Comparison of ENCODE assay signal across 14 cellular contexts in the genomic region with DNA sequence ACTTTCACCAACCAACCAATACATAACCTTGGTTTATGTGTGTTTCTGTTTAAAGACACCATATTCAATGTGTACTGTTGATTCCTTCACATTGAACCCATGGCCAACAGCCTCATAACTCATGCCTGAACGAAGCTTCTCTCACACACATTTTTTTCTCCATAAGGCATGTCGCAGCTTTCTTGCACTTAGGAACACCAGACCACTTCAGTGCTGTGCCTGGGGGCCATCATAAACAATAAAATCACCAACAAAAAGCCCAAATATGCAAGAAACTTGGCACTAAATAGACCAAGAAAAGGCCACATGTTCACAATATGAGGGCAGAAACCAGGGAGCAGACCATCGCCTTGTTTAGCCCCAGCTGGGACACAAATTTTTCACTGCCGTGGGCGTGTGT.
DNase-seq lines count a peak whose midpoint lies in the region; ATAC-seq and TF ChIP-seq lines count a peak whose summit lies in the region.
"Had no signal": no experiment of that assay in that cellular context is flagged by ENCODE, and none has a peak within 500 bp of the region (broad histone marks: within the 10 kb centered on the region; RNA-seq: fewer than 3 reads in every experiment).

No MANE protein-coding gene starts in this region.

- 92 to 97% methylated on average over 3 to 5 of the region's 5 CpGs for WGBS in endodermal cell (ENCODE audit: insufficient coverage in 1 of 2, insufficient read length in 1 of 2), 2 experiments

- intact Hi-C loops in OCI-LY7 (cut with micrococcal nuclease; ENCODE audit: unreplicated experiment): no loop called here

- DNase-seq in AG10803 (ENCODE audit: low read depth): peak; percentile 58
- DNase-seq in endodermal cell: no peak
- no peak for DNase-seq in Peyer's patch
- no peak for DNase-seq in NCI-H1417 (lab: John Stamatoyannopoulos, UW)
- DNase-seq in OCI-LY7 (ENCODE audit: low spot score): no peak
- DNase-seq: DMS79 treated with DMSO at 0.1 percent for 48 hours, GF-D8 had no signal

- H3K4me3 ChIP-seq in AG10803 (ENCODE audit: low read length) (no peak overlapping the region), endodermal cell (ENCODE audit: low read length) (no peak overlapping the region), Peyer's patch (no peak overlapping the region), OCI-LY7 (ENCODE audit: low read depth, low read length, poor library complexity, severe bottlenecking) (no peak overlapping the region)
- H3K4me3 ChIP-seq: A549; BLaER1 treated with 17β-estradiol and CSF1 and Interleukin-3, amounts not matched to agents 10 nM and 100 nM had no signal

- H3K9me3 Mint-ChIP-seq in endodermal cell (no peaks in the 10 kb centered on the region), nephron (peaks cover 10% of the 10 kb centered on the region)
- H3K9me3 Mint-ChIP-seq: CD8-positive, alpha-beta T cell had no signal

- no peaks in the 10 kb centered on the region for H3K9me3 ChIP-seq in endodermal cell (ENCODE audit: control insufficient read depth, low read length)
- no peaks in the 10 kb centered on the region for H3K9me3 ChIP-seq in Peyer's patch
- H3K9me3 ChIP-seq in OCI-LY7 (ENCODE audit: low read length): no peaks in the 10 kb centered on the region
- H3K9me3 ChIP-seq: A549; BLaER1 treated with 17β-estradiol and CSF1 and Interleukin-3, amounts not matched to agents 10 nM and 100 nM had no signal

- H3K27me3 ChIP-seq in endodermal cell (ENCODE audit: control insufficient read depth, insufficient read depth, low read length, poor library complexity, severe bottlenecking): no peaks in the 10 kb centered on the region
- H3K27me3 ChIP-seq in Peyer's patch: no peaks in the 10 kb centered on the region
- H3K27me3 ChIP-seq: BLaER1 treated with 17β-estradiol and CSF1 and Interleukin-3, amounts not matched to agents 10 nM and 100 nM had no signal

- peaks cover 27% of the 10 kb centered on the region for H3K4me1 Mint-ChIP-seq in endodermal cell
- peaks cover 7% of the 10 kb centered on the region for H3K4me1 Mint-ChIP-seq in nephron

- H3K27ac Mint-ChIP-seq in endodermal cell: peak overlapping the region; percentile 59
- peak overlapping the region in 2 of 3 experiments; percentile 79 to 80 for H3K27ac Mint-ChIP-seq in nephron
- H3K27ac Mint-ChIP-seq: CD8-positive, alpha-beta T cell; H9 had no signal

- no peak overlapping the region for H3K4me2 ChIP-seq in OCI-LY7 (ENCODE audit: low read length)
- H3K4me2 ChIP-seq: BLaER1 treated with 17β-estradiol and CSF1 and Interleukin-3, amounts not matched to agents 10 nM and 100 nM had no signal

- CTCF ChIA-PET in OCI-LY7 (lab: Charles Lee; ENCODE audit: unreplicated experiment): interaction anchor here (0.9 kb wide), 1 partner anchor 14 kb away, joined by 3 read pairs; no protein-coding TSS in a partner anchor

- no peak for TF ChIP-seq POLR2A in Peyer's patch (IDR thresholded peaks at IDR 0.05)

- ATAC-seq in HG02798 (IDR thresholded peaks at IDR 0.05; ENCODE audit: poor library complexity, unreplicated experiment): peak; percentile 8
- ATAC-seq: CD8-positive, alpha-beta T cell had no signal

- H3K27ac ChIP-seq in endodermal cell (ENCODE audit: low read depth, low read length) (no peak overlapping the region), Peyer's patch (no peak overlapping the region), OCI-LY7 (ENCODE audit: low read depth, low read length, poor library complexity, severe bottlenecking) (no peak overlapping the region)
- H3K27ac ChIP-seq: 22Rv1; A549; BLaER1 treated with 17β-estradiol and CSF1 and Interleukin-3, amounts not matched to agents 10 nM and 100 nM had no signal

- POLR2A ChIA-PET in OCI-LY7 (lab: Charles Lee): no interaction called here

- no peak for TF ChIP-seq CTCF in AG10803 (conservative IDR thresholded peaks at IDR 0.05; ENCODE audit: low read length)
- TF ChIP-seq CTCF in endodermal cell (conservative IDR thresholded peaks at IDR 0.05): no peak
- TF ChIP-seq CTCF in nephron (IDR thresholded peaks at IDR 0.05; ENCODE audit: unreplicated experiment in 3 of 3): no peak
- no peak for TF ChIP-seq CTCF in Peyer's patch (IDR thresholded peaks at IDR 0.05)
- TF ChIP-seq CTCF in OCI-LY7 (conservative IDR thresholded peaks at IDR 0.05; ENCODE audit: low read length): no peak

- no peaks in the 10 kb centered on the region for H3K27me3 Mint-ChIP-seq in endodermal cell (ENCODE audit: insufficient read depth)
- H3K27me3 Mint-ChIP-seq in nephron (ENCODE audit: low read depth): no peaks in the 10 kb centered on the region

- BruUV-seq in OCI-LY7 (replicated peaks; lab: Mats Ljungman, UMichigan): no TSS peak

- no peaks in the 10 kb centered on the region for H4K20me1 ChIP-seq in OCI-LY7 (ENCODE audit: insufficient read depth, low read length)
- H4K20me1 ChIP-seq: BLaER1 treated with 17β-estradiol and CSF1 and Interleukin-3, amounts not matched to agents 10 nM and 100 nM had no signal

- no peak overlapping the region for H3K9ac ChIP-seq in endodermal cell (ENCODE audit: extremely low read depth, low read length, poor library complexity, severe bottlenecking)
- H3K9ac ChIP-seq: BLaER1 treated with 17β-estradiol and CSF1 and Interleukin-3, amounts not matched to agents 10 nM and 100 nM had no signal

- H3K36me3 ChIP-seq in endodermal cell (ENCODE audit: control insufficient read depth, insufficient read depth, low read length) (peaks cover 80% of the 10 kb centered on the region), Peyer's patch (no peaks in the 10 kb centered on the region), OCI-LY7 (ENCODE audit: insufficient read depth, low read length) (no peaks in the 10 kb centered on the region)
- H3K36me3 ChIP-seq: BLaER1 treated with 17β-estradiol and CSF1 and Interleukin-3, amounts not matched to agents 10 nM and 100 nM had no signal

- H3K36me3 Mint-ChIP-seq in endodermal cell (ENCODE audit: low read depth): peaks cover 64% of the 10 kb centered on the region
- peaks cover 39% of the 10 kb centered on the region for H3K36me3 Mint-ChIP-seq in nephron (ENCODE audit: low read depth)
- H3K36me3 Mint-ChIP-seq: CD8-positive, alpha-beta T cell had no signal

- H2AFZ ChIP-seq in OCI-LY7 (ENCODE audit: low read length): no peak overlapping the region

- H3K79me2 ChIP-seq in OCI-LY7 (ENCODE audit: insufficient read depth, low read depth, low read length): no peaks in the 10 kb centered on the region

- no peaks in the 10 kb centered on the region for H3K9me2 ChIP-seq in OCI-LY7 (ENCODE audit: insufficient read depth, low read length)

- H3K4me3 Mint-ChIP-seq in endodermal cell (no peak overlapping the region), nephron (no peak overlapping the region)
- H3K4me3 Mint-ChIP-seq: CD8-positive, alpha-beta T cell; H9 had no signal

- H3K4me1 ChIP-seq in endodermal cell (ENCODE audit: control insufficient read depth, insufficient read depth, low read length) (peaks cover 13% of the 10 kb centered on the region), Peyer's patch (peaks cover 0 to 5% (median 0%) of the 10 kb centered on the region in 4 donors), OCI-LY7 (ENCODE audit: insufficient read depth, low read length, poor library complexity, severe bottlenecking) (no peaks in the 10 kb centered on the region)
- H3K4me1 ChIP-seq: BLaER1 treated with 17β-estradiol and CSF1 and Interleukin-3, amounts not matched to agents 10 nM and 100 nM had no signal
